In the genomic region with DNA sequence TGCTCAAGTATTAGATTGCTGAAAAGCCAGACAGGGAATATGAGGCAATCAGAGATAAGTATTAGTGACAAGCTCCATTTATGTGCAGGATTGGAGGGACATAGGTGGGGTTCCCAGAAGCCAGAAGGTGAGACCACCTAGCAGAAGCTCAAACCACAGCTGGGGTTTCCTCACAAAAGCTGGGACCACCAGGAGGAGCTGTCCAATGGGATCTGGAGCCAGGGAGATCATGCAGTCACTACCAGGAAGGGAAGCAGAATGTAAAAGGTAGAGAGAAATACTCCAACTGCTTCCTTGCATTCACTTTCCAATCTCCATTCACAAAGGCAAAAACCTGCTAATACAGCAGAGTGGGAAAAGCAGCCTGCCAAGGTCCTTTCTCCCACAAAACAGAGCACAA, we compare ENCODE assay signal across 24 cellular contexts. TPM values are rescaled to one million over a fixed set of nuclear protein-coding genes. Genes with fewer than 3 reads are reported as not detected.
"Had no signal": no experiment of that assay in that cellular context is flagged by ENCODE, and none has a peak within 500 bp of the region (broad histone marks: within the 10 kb centered on the region; RNA-seq: fewer than 3 reads in every experiment).

No MANE protein-coding gene starts in this region.

- H3K4me3 Mint-ChIP-seq: naive B cell; nephron; stimulated activated effector memory CD8-positive, alpha-beta T cell treated with anti-CD3 and anti-CD28 coated beads, Interleukin-12 subunit alpha, Interleukin-12 subunit beta, amount 100 ng/mL, for 72 hours had no signal

- H3K36me3 Mint-ChIP-seq: naive B cell; stimulated activated effector memory CD8-positive, alpha-beta T cell treated with anti-CD3 and anti-CD28 coated beads, Interleukin-12 subunit alpha, Interleukin-12 subunit beta, amount 100 ng/mL, for 72 hours had no signal

- H3K27me3 ChIP-seq: hepatocyte, neutrophil, tibial artery, upper lobe of left lung, uterus had no signal

- DNase-seq: dermis blood vessel endothelial cell; foreskin melanocyte; head of caudate nucleus; islet precursor cell; left cardiac atrium; mesendoderm; naive B cell; pancreas; right lobe of liver; stimulated activated CD4-positive, alpha-beta T cell treated with anti-CD3 and anti-CD28 coated beads, Interleukin-4, amount 100 ng/mL, for 1 hour; stimulated activated CD8-positive, alpha-beta memory T cell treated with anti-CD3 and anti-CD28 coated beads, Interleukin-4, amount 100 ng/mL, for 48 hours; stimulated activated naive CD8-positive, alpha-beta T cell treated with anti-CD3 and anti-CD28 coated beads, Interleukin-15, Interleukin-2, amounts not matched to agents 100 U/mL and 50 U/mL, for 24 hours; tibial artery; upper lobe of left lung; uterus had no signal

- H3K4me3 ChIP-seq: hepatocyte, pancreas, right lobe of liver, tibial artery, upper lobe of left lung, uterus had no signal

- H3K9me3 ChIP-seq: neutrophil, pancreas, right lobe of liver, uterus had no signal

- H3K36me3 ChIP-seq: neutrophil, pancreas, right lobe of liver, tibial artery, upper lobe of left lung, uterus had no signal

- H3K27ac Mint-ChIP-seq: naive B cell; nephron; progenitor cell of endocrine pancreas; stimulated activated effector memory CD8-positive, alpha-beta T cell treated with anti-CD3 and anti-CD28 coated beads, Interleukin-12 subunit alpha, Interleukin-12 subunit beta, amount 100 ng/mL, for 72 hours had no signal

- H3K27ac ChIP-seq: hepatocyte, neutrophil, pancreas, right lobe of liver, tibial artery, upper lobe of left lung, uterus had no signal

- H3K4me1 ChIP-seq: pancreas, right lobe of liver, tibial artery, upper lobe of left lung, uterus had no signal

- H3K4me1 Mint-ChIP-seq: naive B cell; nephron; stimulated activated effector memory CD8-positive, alpha-beta T cell treated with anti-CD3 and anti-CD28 coated beads, Interleukin-12 subunit alpha, Interleukin-12 subunit beta, amount 100 ng/mL, for 72 hours had no signal

- ATAC-seq: left cardiac atrium; pancreas; right lobe of liver; stimulated activated effector memory CD8-positive, alpha-beta T cell treated with anti-CD3 and anti-CD28 coated beads, Interleukin-12 subunit alpha, Interleukin-12 subunit beta, amount 100 ng/mL, for 72 hours; stimulated activated naive CD8-positive, alpha-beta T cell treated with anti-CD3 and anti-CD28 coated beads, Interleukin-15, Interleukin-2, amounts not matched to agents 100 U/mL and 50 U/mL, for 24 hours had no signal

RNA-seq across cellular contexts. Expression of a gene that starts 5.2 kb away (rescaled TPM):
- total RNA-seq: dermis blood vessel endothelial cell, hepatocyte, left cardiac atrium, liver, lung microvascular endothelial cell, pancreas, progenitor cell of endocrine pancreas, right lobe of liver, temporal lobe, upper lobe of left lung, uterus had no signal
- polyA plus RNA-seq: esophagus, hepatocyte, liver had no signal
